In genomic region chrY:12984637-12985344, GRCh38 we compare ENCODE assay signal across 14 cellular contexts.
DNase-seq lines count a peak whose midpoint lies in the region; ATAC-seq, FAIRE-seq and TF ChIP-seq lines count a peak whose summit lies in the region.
"Had no signal": no experiment of that assay in that cellular context is flagged by ENCODE, and none has a peak within 500 bp of the region (broad histone marks: within the 10 kb centered on the region; RNA-seq: fewer than 3 reads in every experiment).

No MANE protein-coding gene starts in this region.

- in situ Hi-C loops in HepG2 (cut with HindIII; ENCODE audit: extremely low pct_ligation_motif_present, low pct_unique_long_range_greater_than_20kb) = no loop called here

- no peak overlapping the region; the same call in 1 of the 2 replicates for H3K18ac ChIP-seq in H1 (ENCODE audit: extremely low read depth, low read length)

- ATAC-seq in HepG2 (peak; percentile 75), right lobe of liver (no peak), HG02885 (IDR thresholded peaks at IDR 0.05; ENCODE audit: poor library complexity, unreplicated experiment) (no peak), left lung (no peak)
- ATAC-seq: GM12878 had no signal

- H3K36me3 ChIP-seq in HepG2 (replicated peaks in 1 of 2; ENCODE audit: control insufficient read depth in 1 of 2, insufficient read depth in 2 of 2, low read length in 2 of 2) (no peaks in the 10 kb centered on the region), right lobe of liver (no peaks in the 10 kb centered on the region), H1 (ENCODE audit: control insufficient read depth in 2 of 4, insufficient read depth in 4 of 4, low read length in 3 of 4) (no peaks in the 10 kb centered on the region), left lung (no peaks in the 10 kb centered on the region)
- H3K36me3 ChIP-seq: BLaER1 treated with 17β-estradiol and CSF1 and Interleukin-3, amounts not matched to agents 10 nM and 100 nM had no signal

- no peaks in the 10 kb centered on the region for H3K4me1 Mint-ChIP-seq in type B pancreatic cell (ENCODE audit: unreplicated experiment)
- H3K4me1 Mint-ChIP-seq: CD4-positive, CD25-positive, alpha-beta regulatory T cell had no signal

- POLR2A ChIA-PET in HepG2 (lab: Yijun Ruan, JAX) = no interaction called here
- POLR2A ChIA-PET in H1 (lab: Charles Lee; ENCODE audit: partially characterized antibody) = interaction anchor here (0.9 kb wide), 1 partner anchor 108 kb away, joined by 4 read pairs; no protein-coding TSS in a partner anchor

- H3K14ac ChIP-seq in H1 (ENCODE audit: insufficient read length) = no peak overlapping the region

- no peak overlapping the region for H3K27ac Mint-ChIP-seq in type B pancreatic cell
- H3K27ac Mint-ChIP-seq: CD4-positive, CD25-positive, alpha-beta regulatory T cell had no signal

- FAIRE-seq in HepG2 (lab: Jason Lieb, UNC) (no peak), H1 (lab: Jason Lieb, UNC) (peak; percentile 97)
- FAIRE-seq: GM12878, GM18507 had no signal

- TF ChIP-seq CTCF in HepG2 (CRISPR knock-in tag; IDR thresholded peaks at IDR 0.05) = no peak
- TF ChIP-seq CTCF in right lobe of liver (IDR thresholded peaks at IDR 0.05) = no peak
- TF ChIP-seq CTCF in H1 (IDR thresholded peaks at IDR 0.05; ENCODE audit: control extremely low read depth in 1 of 3, insufficient read depth in 1 of 3, low read depth in 1 of 3, low read length in 3 of 3) = no peak
- TF ChIP-seq CTCF in left lung (IDR thresholded peaks at IDR 0.05) = no peak
- no peak for TF ChIP-seq CTCF in type B pancreatic cell (conservative IDR thresholded peaks at IDR 0.05)

- BruUV-seq in HepG2 (replicated peaks; lab: Mats Ljungman, UMichigan) = no TSS peak

- WGBS in HepG2 (ENCODE audit: low lambda C conversion rate) = 0% methylated on average over 1 of the region's 5 CpGs
- no CpG with 5 or more reads among the region's 5 CpGs for WGBS in right lobe of liver (ENCODE audit: insufficient coverage, low coverage, low lambda C conversion rate, missing lambda C conversion rate)
- 9% methylated on average over 5 of the region's 5 CpGs; no CpG with 5 or more reads in 1 of the 2 experiments for WGBS in H1 (ENCODE audit: extremely low coverage in 1 of 2, insufficient coverage in 1 of 2, insufficient read length in 1 of 2, insufficient replicate concordance in 2 of 2, low coverage in 1 of 2, low lambda C conversion rate in 2 of 2, missing lambda C conversion rate in 1 of 2), 2 experiments

- H3K56ac ChIP-seq in H1 (replicated peaks; ENCODE audit: insufficient read length, low read depth, low read length) = no peak overlapping the region

- H4K8ac ChIP-seq in H1 (ENCODE audit: extremely low read depth, insufficient read depth, low read length) = no peak overlapping the region

- H3K23ac ChIP-seq in H1 (ENCODE audit: insufficient read length) = no peak overlapping the region

- H3K4me3 Mint-ChIP-seq in type B pancreatic cell = no peak overlapping the region
- H3K4me3 Mint-ChIP-seq: CD4-positive, CD25-positive, alpha-beta regulatory T cell had no signal

- CTCF ChIA-PET in HepG2 (lab: Yijun Ruan, JAX; ENCODE audit: low intra/inter-chr PET ratio, low total read pairs) (no interaction called here), H1 (lab: Charles Lee; ENCODE audit: partially characterized antibody) (interaction anchor here (0.8 kb wide), 1 partner anchor 214 kb away, joined by 3 read pairs; no protein-coding TSS in a partner anchor)

- no peaks in the 10 kb centered on the region for H3K9me3 Mint-ChIP-seq in type B pancreatic cell
- H3K9me3 Mint-ChIP-seq: CD4-positive, CD25-positive, alpha-beta regulatory T cell had no signal

- H4K91ac ChIP-seq in H1 (replicated peaks; ENCODE audit: insufficient read length, low read length) = peak overlapping the region; percentile 44

- H3K79me2 ChIP-seq in HepG2 (ENCODE audit: insufficient read depth, low read length) (no peaks in the 10 kb centered on the region), H1 (ENCODE audit: control insufficient read depth in 1 of 2, insufficient read depth in 2 of 2, low read length in 2 of 2) (no peaks in the 10 kb centered on the region)

- peak overlapping the region; percentile 13 for H3K4ac ChIP-seq in H1 (replicated peaks; ENCODE audit: insufficient read length, low read depth, low read length)

- intact Hi-C loops in HepG2 (cut with micrococcal nuclease; ENCODE audit: unreplicated experiment) (no loop called here), right lobe of liver (cut with DNase I) (no loop called here), left lung (cut with DNase I) (no loop called here)

- H3K27me3 Mint-ChIP-seq in type B pancreatic cell = no peaks in the 10 kb centered on the region
- H3K27me3 Mint-ChIP-seq: CD4-positive, CD25-positive, alpha-beta regulatory T cell had no signal

- no peak overlapping the region for H2AK5ac ChIP-seq in H1 (ENCODE audit: low read depth, low read length)

- H4K20me1 ChIP-seq in HepG2 (ENCODE audit: insufficient read depth, low read length) = no peaks in the 10 kb centered on the region
- H4K20me1 ChIP-seq in H1 (replicated peaks in 1 of 2; ENCODE audit: control insufficient read depth in 1 of 2, insufficient read depth in 2 of 2, low read length in 2 of 2) = no peaks in the 10 kb centered on the region
- H4K20me1 ChIP-seq: BLaER1 treated with 17β-estradiol and CSF1 and Interleukin-3, amounts not matched to agents 10 nM and 100 nM had no signal

- H2BK15ac ChIP-seq in H1 (ENCODE audit: low read length) = no peak overlapping the region

- TF ChIP-seq EP300 in HepG2 (IDR thresholded peaks at IDR 0.05; ENCODE audit: low read depth in 2 of 2, low read length in 2 of 2) = no peak
- TF ChIP-seq EP300 in HepG2 (CRISPR knock-in tag; IDR thresholded peaks at IDR 0.05; ENCODE audit: borderline replicate concordance) = no peak
- TF ChIP-seq EP300 in H1 (IDR thresholded peaks at IDR 0.05; ENCODE audit: borderline replicate concordance in 1 of 2, low read depth in 2 of 2, low read length in 2 of 2) = no peak

- H2BK20ac ChIP-seq in H1 (ENCODE audit: low read length) = no peak overlapping the region

- peak overlapping the region; percentile 85; the same call in 1 of the 2 replicates for H2BK5ac ChIP-seq in H1 (ENCODE audit: low read depth, low read length)

- H3K4me2 ChIP-seq in HepG2 (ENCODE audit: low read depth, low read length) = no peak overlapping the region
- H3K4me2 ChIP-seq in H1 (ENCODE audit: insufficient read depth in 1 of 2, low read depth in 2 of 2, low read length in 2 of 2) = peak overlapping the region; percentile 30 to 51
- H3K4me2 ChIP-seq: BLaER1 treated with 17β-estradiol and CSF1 and Interleukin-3, amounts not matched to agents 10 nM and 100 nM had no signal

- H3K4me1 ChIP-seq in HepG2 (ENCODE audit: insufficient read depth, low read length) = no peaks in the 10 kb centered on the region
- H3K4me1 ChIP-seq in right lobe of liver = no peaks in the 10 kb centered on the region
- peaks cover 0 to 11% (median 6%) of the 10 kb centered on the region in 4 experiments; a peak in 4 of 7 replicates for H3K4me1 ChIP-seq in H1 (replicated peaks in 1 of 4; ENCODE audit: control insufficient read depth in 3 of 4, insufficient read depth in 4 of 4, low read length in 3 of 4)
- H3K4me1 ChIP-seq in left lung = no peaks in the 10 kb centered on the region
- H3K4me1 ChIP-seq: BLaER1 treated with 17β-estradiol and CSF1 and Interleukin-3, amounts not matched to agents 10 nM and 100 nM had no signal

- no peak overlapping the region for H3K27ac ChIP-seq in HepG2 (ENCODE audit: extremely low read length, insufficient read depth, low read length)
- H3K27ac ChIP-seq in right lobe of liver = no peak overlapping the region
- H3K27ac ChIP-seq in H1 (ENCODE audit: low read depth, low read length) = peak overlapping the region; percentile 40; the same call in 1 of the 2 replicates
- no peak overlapping the region for H3K27ac ChIP-seq in left lung
- H3K27ac ChIP-seq: BLaER1 treated with 17β-estradiol and CSF1 and Interleukin-3, amounts not matched to agents 10 nM and 100 nM had no signal

- H3K9ac ChIP-seq in HepG2 (ENCODE audit: insufficient read depth, low read depth, low read length) (no peak overlapping the region), H1 (replicated peaks in 1 of 4; ENCODE audit: extremely low read depth in 1 of 4, low read depth in 3 of 4, low read length in 3 of 4) (no peak overlapping the region)
- H3K9ac ChIP-seq: BLaER1 treated with 17β-estradiol and CSF1 and Interleukin-3, amounts not matched to agents 10 nM and 100 nM had no signal

- H3K23me2 ChIP-seq in H1 (ENCODE audit: low read depth, low read length) = no peaks in the 10 kb centered on the region

- no peak for DNase-seq in HepG2 (ENCODE audit: low spot score)
- DNase-seq in right lobe of liver = no peak
- no peak for DNase-seq in H1 (ENCODE audit: low read depth in 1 of 2, low spot score in 2 of 2)
- DNase-seq in iPS-NIHi11 (ENCODE audit: low spot score) = peak; percentile 16
- DNase-seq in left lung = no peak
- no peak for DNase-seq in type B pancreatic cell (ENCODE audit: extremely low spot score, unreplicated experiment)
- DNase-seq: ACHN; CD4-positive, CD25-positive, alpha-beta regulatory T cell; DMS 273 treated with DMSO at 0.1 percent for 48 hours; H7 had no signal

- H3K4me3 ChIP-seq in HepG2 (replicated peaks in 1 of 3; ENCODE audit: insufficient read depth in 1 of 3, low read depth in 2 of 3, low read length in 3 of 3) (no peak overlapping the region), right lobe of liver (no peak overlapping the region), H1 (ENCODE audit: extremely low read depth in 1 of 4, insufficient read depth in 2 of 4, low read depth in 3 of 4, low read length in 4 of 4) (peak overlapping the region in 3 of 4 experiments; percentile 8 to 43 (median 19); a peak in 3 of 8 replicates), left lung (no peak overlapping the region)
- H3K4me3 ChIP-seq: BLaER1 treated with 17β-estradiol and CSF1 and Interleukin-3, amounts not matched to agents 10 nM and 100 nM; GM12878 had no signal

- no peak for TF ChIP-seq RAD21 in HepG2 (CRISPR knock-in tag; IDR thresholded peaks at IDR 0.05)
- no peak; a peak in 1 of 4 replicates for TF ChIP-seq RAD21 in H1 (IDR thresholded peaks at IDR 0.05 in 1 of 2, conservative IDR thresholded peaks at IDR 0.05 in 1 of 2; ENCODE audit: low read depth in 2 of 2, low read length in 2 of 2)

- H3K9me3 ChIP-seq in HepG2 (ENCODE audit: low read length) (no peaks in the 10 kb centered on the region), right lobe of liver (no peaks in the 10 kb centered on the region), H1 (ENCODE audit: insufficient read depth in 2 of 2, low read depth in 1 of 2, low read length in 1 of 2) (no peaks in the 10 kb centered on the region), left lung (peaks cover 0 to 3% of the 10 kb centered on the region in 2 donors)
- H3K9me3 ChIP-seq: BLaER1 treated with 17β-estradiol and CSF1 and Interleukin-3, amounts not matched to agents 10 nM and 100 nM had no signal

- no peak overlapping the region for H2BK12ac ChIP-seq in H1 (ENCODE audit: low read depth, low read length)

- no peaks in the 10 kb centered on the region for H3K36me3 Mint-ChIP-seq in type B pancreatic cell
- H3K36me3 Mint-ChIP-seq: CD4-positive, CD25-positive, alpha-beta regulatory T cell had no signal

- H2AFZ ChIP-seq in HepG2 (ENCODE audit: low read length) = no peak overlapping the region
- no peak overlapping the region for H2AFZ ChIP-seq in H1 (ENCODE audit: low read length)

- H3K79me1 ChIP-seq in H1 (ENCODE audit: low read depth, low read length) = no peaks in the 10 kb centered on the region

- no peak for TF ChIP-seq POLR2A in HepG2 (IDR thresholded peaks at IDR 0.05; ENCODE audit: insufficient read depth in 1 of 2, low read depth in 2 of 2, low read length in 2 of 2)
- TF ChIP-seq POLR2A in right lobe of liver (IDR thresholded peaks at IDR 0.05) = no peak
- TF ChIP-seq POLR2A in H1 (IDR thresholded peaks at IDR 0.05; ENCODE audit: control extremely low read depth in 1 of 2, low read depth in 2 of 2, low read length in 2 of 2) = no peak

- peak overlapping the region; percentile 23 for H4K5ac ChIP-seq in H1 (ENCODE audit: insufficient read length, low read depth, low read length)

- no peaks in the 10 kb centered on the region for H3K27me3 ChIP-seq in HepG2 (ENCODE audit: control insufficient read depth in 1 of 2, insufficient read depth in 2 of 2, low read length in 2 of 2)
- no peaks in the 10 kb centered on the region for H3K27me3 ChIP-seq in right lobe of liver
- H3K27me3 ChIP-seq in H1 (replicated peaks in 1 of 4; ENCODE audit: control insufficient read depth in 3 of 4, extremely low read depth in 1 of 4, insufficient read depth in 3 of 4, low read length in 3 of 4) = no peaks in the 10 kb centered on the region
- no peaks in the 10 kb centered on the region for H3K27me3 ChIP-seq in left lung
- H3K27me3 ChIP-seq: BLaER1 treated with 17β-estradiol and CSF1 and Interleukin-3, amounts not matched to agents 10 nM and 100 nM had no signal

- H2BK120ac ChIP-seq in H1 (replicated peaks; ENCODE audit: low read depth, low read length) = peak overlapping the region; percentile 64

Comparison
In these comparisons a context has a peak if more than half of its experiments do, and no peak if none do; other contexts are left out.
1. H3K4me3 ChIP-seq: peak in H1 (3 of 4); none in HepG2 (0 of 3), right lobe of liver (0 of 3) and left lung (0 of 2).
2. Of the 41 proteins assayed by ChIP-seq in both HepG2 and H1: peak only in HepG2: none; only in H1: TAF1; in both: none; in neither: 40.